Comparison of ENCODE assay signal across 37 cellular contexts in the genomic region with DNA sequence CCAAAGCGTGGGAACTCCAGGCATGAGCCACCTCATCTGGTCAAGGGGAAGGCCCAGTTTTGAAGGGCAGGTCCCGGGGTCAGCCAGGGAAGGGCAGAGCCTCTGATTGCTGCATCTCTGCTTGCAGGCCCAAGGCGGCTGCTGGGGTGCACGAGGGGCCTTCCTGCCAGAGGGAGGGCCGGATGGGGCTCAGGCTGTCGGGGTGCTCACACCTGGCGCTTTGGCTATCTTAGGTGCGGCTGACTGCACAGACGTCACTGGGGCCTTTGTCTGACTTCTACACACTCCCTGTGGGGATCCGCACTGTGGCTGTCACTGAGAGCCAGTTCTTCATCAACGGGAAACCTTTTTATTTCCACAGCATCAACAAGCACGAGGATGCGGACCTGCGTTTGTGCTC.
"Had no signal": no experiment of that assay in that cellular context is flagged by ENCODE, and none has a peak within 500 bp of the region (broad histone marks: within the 10 kb centered on the region; RNA-seq: fewer than 3 reads in every experiment).

No MANE protein-coding gene starts in this region.

- H3K9me3 ChIP-seq: adrenal gland, ascending aorta had no signal

- H3K4me3 Mint-ChIP-seq: activated naive CD4-positive, alpha-beta T cell treated with anti-CD3 and anti-CD28 coated beads for 36 hours; activated naive CD4-positive, alpha-beta T cell treated with anti-CD3 and anti-CD28 coated beads, Interleukin-2, amount 10 ng/mL, durations not matched to agents 7 days and 5 days; activated naive CD4-positive, alpha-beta T cell treated with anti-CD3 and anti-CD28 coated beads, Interleukin-2, amount 50 U/mL, for 24 hours; activated naive CD8-positive, alpha-beta T cell; activated naive CD8-positive, alpha-beta T cell treated with anti-CD3 and anti-CD28 coated beads for 36 hours; activated naive CD8-positive, alpha-beta T cell treated with anti-CD3 and anti-CD28 coated beads, Interleukin-2, amount 10 ng/mL, durations not matched to agents 7 days and 5 days; activated naive CD8-positive, alpha-beta T cell treated with anti-CD3 and anti-CD28 coated beads, Interleukin-2, amount 50 U/mL, for 24 hours; activated T-cell treated with anti-CD3 and anti-CD28 coated beads, Interleukin-2, amount 50 U/mL, for 24 hours; activated T-cell treated with anti-CD3 and anti-CD28 coated beads, Interleukin-2, amount 50 U/mL, for 4 hours; activated T-cell treated with anti-CD3 and anti-CD28 coated beads, Interleukin-2, amount 50 U/mL, for 72 hours; activated T-helper 1 cell treated with anti-CD3 and anti-CD28 coated beads, Interleukin-12 subunit alpha, Interleukin-12 subunit beta, Interleukin-2, Interleukin-4 antibody, amounts not matched to agents 30 ng/mL and 10 ng/mL and 1 ng/mL, durations not matched to agents 14 hours and 24 hours and 36 hours; activated T-helper 17 cell treated with anti-CD3 and anti-CD28 coated beads, Interleukin-2, amount 50 U/mL, for 72 hours; brain; central memory CD8-positive, alpha-beta T cell had no signal

- H3K4me3 ChIP-seq: adrenal gland, ascending aorta, body of pancreas, breast epithelium, cardiac muscle cell had no signal

- H3K9me3 Mint-ChIP-seq: activated naive CD4-positive, alpha-beta T cell treated with anti-CD3 and anti-CD28 coated beads, Interleukin-2, amount 50 U/mL, for 24 hours had no signal

- H3K4me1 Mint-ChIP-seq: activated naive CD4-positive, alpha-beta T cell treated with anti-CD3 and anti-CD28 coated beads, Interleukin-2, amount 10 ng/mL, durations not matched to agents 7 days and 5 days; activated naive CD4-positive, alpha-beta T cell treated with anti-CD3 and anti-CD28 coated beads, Interleukin-2, amount 50 U/mL, for 24 hours; activated naive CD8-positive, alpha-beta T cell treated with anti-CD3 and anti-CD28 coated beads for 36 hours; activated naive CD8-positive, alpha-beta T cell treated with anti-CD3 and anti-CD28 coated beads, Interleukin-2, amount 10 ng/mL, durations not matched to agents 7 days and 5 days; activated naive CD8-positive, alpha-beta T cell treated with anti-CD3 and anti-CD28 coated beads, Interleukin-2, amount 50 U/mL, for 24 hours; activated T-helper 17 cell treated with anti-CD3 and anti-CD28 coated beads, Interleukin-2, amount 50 U/mL, for 72 hours; brain; central memory CD8-positive, alpha-beta T cell had no signal

- ATAC-seq: activated naive CD4-positive, alpha-beta T cell treated with anti-CD3 and anti-CD28 coated beads, Interleukin-2, amount 50 U/mL, for 72 hours; activated naive CD8-positive, alpha-beta T cell treated with anti-CD3 and anti-CD28 coated beads, Interleukin-2, amount 50 U/mL, for 24 hours; activated T-cell treated with anti-CD3 and anti-CD28 coated beads, Interleukin-2, amount 50 U/mL, for 4 hours; activated T-cell treated with anti-CD3 and anti-CD28 coated beads, Interleukin-2, amount 50 U/mL, for 72 hours; activated T-helper 17 cell treated with anti-CD3 and anti-CD28 coated beads, Interleukin-2, amount 50 U/mL, for 72 hours; body of pancreas had no signal

- DNase-seq: activated effector memory CD4-positive, alpha-beta T cell treated with anti-CD3 and anti-CD28 coated beads, Interleukin-2, amount 50 U/mL, for 16 hours; activated effector memory CD4-positive, alpha-beta T cell treated with Interleukin-2 at 50 U/mL for 16 hours; activated gamma-delta T cell; activated gamma-delta T cell treated with Interleukin-2 at 50 U/mL for 16 hours; activated naive CD4-positive, alpha-beta T cell; activated naive CD4-positive, alpha-beta T cell treated with anti-CD3 and anti-CD28 coated beads for 36 hours; activated naive CD4-positive, alpha-beta T cell treated with anti-CD3 and anti-CD28 coated beads, Interleukin-2, amount 10 ng/mL, durations not matched to agents 7 days and 5 days; activated naive CD4-positive, alpha-beta T cell treated with anti-CD3 and anti-CD28 coated beads, Interleukin-2, amount 50 U/mL, for 16 hours; activated naive CD4-positive, alpha-beta T cell treated with Interleukin-2 at 50 U/mL for 16 hours; activated naive CD8-positive, alpha-beta T cell treated with anti-CD3 and anti-CD28 coated beads for 36 hours; activated naive CD8-positive, alpha-beta T cell treated with anti-CD3 and anti-CD28 coated beads, Interleukin-2, amount 10 ng/mL, durations not matched to agents 7 days and 5 days; activated naive CD8-positive, alpha-beta T cell treated with anti-CD3 and anti-CD28 coated beads, Interleukin-2, amount 50 U/mL, for 24 hours; activated T-cell treated with anti-CD3 and anti-CD28 coated beads, Interleukin-2, amount 50 U/mL, for 1 hour; activated T-cell treated with anti-CD3 and anti-CD28 coated beads, Interleukin-2, amount 50 U/mL, for 24 hours; activated T-cell treated with anti-CD3 and anti-CD28 coated beads, Interleukin-2, amount 50 U/mL, for 4 hours; activated T-cell treated with anti-CD3 and anti-CD28 coated beads, Interleukin-2, amount 50 U/mL, for 48 hours; activated T-cell treated with anti-CD3 and anti-CD28 coated beads, Interleukin-2, amount 50 U/mL, for 72 hours; adrenal gland; amniotic stem cell; amygdala; anterior cingulate cortex; body of pancreas; brain microvascular endothelial cell; caudate nucleus; central memory CD4-positive, alpha-beta T cell; cerebellar nuclear complex had no signal

- H3K36me3 Mint-ChIP-seq: activated naive CD4-positive, alpha-beta T cell treated with anti-CD3 and anti-CD28 coated beads, Interleukin-2, amount 10 ng/mL, durations not matched to agents 7 days and 5 days; activated naive CD4-positive, alpha-beta T cell treated with anti-CD3 and anti-CD28 coated beads, Interleukin-2, amount 50 U/mL, for 24 hours; activated naive CD8-positive, alpha-beta T cell treated with anti-CD3 and anti-CD28 coated beads for 36 hours; activated naive CD8-positive, alpha-beta T cell treated with anti-CD3 and anti-CD28 coated beads, Interleukin-2, amount 10 ng/mL, durations not matched to agents 7 days and 5 days; brain had no signal

- H3K27me3 ChIP-seq: adrenal gland, ascending aorta, body of pancreas, brain microvascular endothelial cell, breast epithelium, cardiac muscle cell had no signal

- H3K36me3 ChIP-seq: adrenal gland, ascending aorta, brain microvascular endothelial cell, breast epithelium, cardiac muscle cell had no signal

- H3K27ac ChIP-seq: adrenal gland, ascending aorta, body of pancreas, brain microvascular endothelial cell, breast epithelium, cardiac muscle cell had no signal

- H3K27ac Mint-ChIP-seq: activated naive CD4-positive, alpha-beta T cell treated with anti-CD3 and anti-CD28 coated beads for 36 hours; activated naive CD4-positive, alpha-beta T cell treated with anti-CD3 and anti-CD28 coated beads, Interleukin-2, amount 10 ng/mL, durations not matched to agents 7 days and 5 days; activated naive CD4-positive, alpha-beta T cell treated with anti-CD3 and anti-CD28 coated beads, Interleukin-2, amount 50 U/mL, for 24 hours; activated naive CD4-positive, alpha-beta T cell treated with anti-CD3 and anti-CD28 coated beads, Interleukin-2, amount 50 U/mL, for 72 hours; activated naive CD8-positive, alpha-beta T cell; activated naive CD8-positive, alpha-beta T cell treated with anti-CD3 and anti-CD28 coated beads for 36 hours; activated naive CD8-positive, alpha-beta T cell treated with anti-CD3 and anti-CD28 coated beads, Interleukin-2, amount 10 ng/mL, durations not matched to agents 7 days and 5 days; activated naive CD8-positive, alpha-beta T cell treated with anti-CD3 and anti-CD28 coated beads, Interleukin-2, amount 50 U/mL, for 24 hours; activated T-cell treated with anti-CD3 and anti-CD28 coated beads, Interleukin-2, amount 50 U/mL, for 24 hours; activated T-cell treated with anti-CD3 and anti-CD28 coated beads, Interleukin-2, amount 50 U/mL, for 72 hours; activated T-helper 1 cell treated with anti-CD3 and anti-CD28 coated beads, Interleukin-12 subunit alpha, Interleukin-12 subunit beta, Interleukin-2, Interleukin-4 antibody, amounts not matched to agents 30 ng/mL and 10 ng/mL and 1 ng/mL, durations not matched to agents 14 hours and 24 hours and 36 hours; activated T-helper 17 cell treated with anti-CD3 and anti-CD28 coated beads, Interleukin-2, amount 50 U/mL, for 72 hours; activated T-helper 2 cell treated with anti-CD3 and anti-CD28 coated beads, Interferon-gamma antibody, Interleukin-2, Interleukin-4, amounts not matched to agents 10 μg/mL and 5 μg/mL and 100 μg/mL, durations not matched to agents 14 hours and 24 hours and 36 hours; brain had no signal

- H3K27me3 Mint-ChIP-seq: activated naive CD4-positive, alpha-beta T cell treated with anti-CD3 and anti-CD28 coated beads, Interleukin-2, amount 10 ng/mL, durations not matched to agents 7 days and 5 days; activated naive CD4-positive, alpha-beta T cell treated with anti-CD3 and anti-CD28 coated beads, Interleukin-2, amount 50 U/mL, for 24 hours; activated naive CD8-positive, alpha-beta T cell; activated naive CD8-positive, alpha-beta T cell treated with anti-CD3 and anti-CD28 coated beads for 36 hours; activated naive CD8-positive, alpha-beta T cell treated with anti-CD3 and anti-CD28 coated beads, Interleukin-2, amount 10 ng/mL, durations not matched to agents 7 days and 5 days; activated naive CD8-positive, alpha-beta T cell treated with anti-CD3 and anti-CD28 coated beads, Interleukin-2, amount 50 U/mL, for 24 hours; activated T-cell treated with anti-CD3 and anti-CD28 coated beads, Interleukin-2, amount 50 U/mL, for 24 hours; activated T-helper 17 cell treated with anti-CD3 and anti-CD28 coated beads, Interleukin-2, amount 50 U/mL, for 72 hours; brain; central memory CD8-positive, alpha-beta T cell had no signal

- H3K4me1 ChIP-seq: adrenal gland, ascending aorta, body of pancreas, breast epithelium had no signal
